In genomic region chr3:71721002-71721401, GRCh38 we compare ENCODE assay signal across 1 cellular context.
TF ChIP-seq lines count a peak whose summit lies in the region.

No MANE protein-coding gene starts in this region.

TF ChIP-seq in HepG2, 621 proteins besides CTCF, POLR2A, EP300 and RAD21:
- TF ChIP-seq ZMAT5 (CRISPR knock-in tag; IDR thresholded peaks at IDR 0.05; ENCODE audit: borderline replicate concordance, low read depth) (no peak), ATF5 (CRISPR knock-in tag; IDR thresholded peaks at IDR 0.05; ENCODE audit: low read depth) (no peak), ZNF549 (CRISPR knock-in tag; IDR thresholded peaks at IDR 0.05) (no peak)
